7 cellular contexts compared by ENCODE assay signal in the genomic region with DNA sequence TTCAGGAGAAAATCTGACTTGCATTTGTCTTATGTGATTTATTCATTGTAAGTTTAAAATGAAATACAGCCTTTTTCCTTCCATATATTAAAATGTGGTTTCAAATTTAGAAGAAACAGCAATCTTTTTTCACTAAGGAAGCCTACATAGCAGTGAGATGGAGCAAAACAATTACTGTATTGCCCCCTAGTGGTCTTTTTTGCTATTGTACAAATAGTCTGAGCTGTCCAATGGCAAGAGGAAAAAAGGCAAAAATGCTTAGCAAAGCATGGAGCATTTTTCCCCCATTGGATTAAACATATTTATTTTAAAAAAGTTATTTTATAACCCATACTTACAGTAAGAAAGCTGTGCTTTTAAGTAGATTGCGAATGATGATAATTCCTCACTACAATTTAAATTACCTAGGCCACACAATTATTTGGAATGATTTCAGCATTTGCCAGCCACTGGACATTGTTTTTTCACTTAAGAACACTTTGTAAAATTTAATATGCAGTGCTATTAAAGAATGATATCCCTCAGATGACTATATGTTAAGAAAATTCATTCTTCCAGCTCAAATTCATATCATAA.
A peak's percentile ranks its signal among the peaks of the same experiment; 100 is the strongest.
DNase-seq lines count a peak whose midpoint lies in the region; ATAC-seq, FAIRE-seq and TF ChIP-seq lines count a peak whose summit lies in the region.

No MANE protein-coding gene starts in this region.

- no peaks in the 10 kb centered on the region for H3K4me1 Mint-ChIP-seq in MCF 10A (ENCODE audit: insufficient read depth, unreplicated experiment)

- peaks cover 38% of the 10 kb centered on the region for H3K27me3 Mint-ChIP-seq in MCF 10A (ENCODE audit: insufficient read depth, unreplicated experiment)

- FAIRE-seq in kidney (lab: Jason Lieb, UNC): peak; percentile 88

- no peaks in the 10 kb centered on the region for H3K9me3 Mint-ChIP-seq in MCF 10A (ENCODE audit: unreplicated experiment)

- BruUV-seq in MCF 10A (replicated peaks; lab: Mats Ljungman, UMichigan): no TSS peak

- POLR2A ChIA-PET in MCF 10A (lab: Yijun Ruan, JAX): interaction anchor here (0.9 kb wide), 1 partner anchor 119 kb away, joined by 3 read pairs; the partner anchor contains the start of gene CPED1

- no peak overlapping the region for H3K9ac ChIP-seq in kidney (ENCODE audit: low read length in 2 of 2)

- H3K27me3 ChIP-seq in tibial nerve: no peaks in the 10 kb centered on the region

- peak; percentile 97 for ATAC-seq in GM21367 (IDR thresholded peaks at IDR 0.05; ENCODE audit: unreplicated experiment)
- peak; percentile 94 for ATAC-seq in HG03520 (IDR thresholded peaks at IDR 0.05; ENCODE audit: unreplicated experiment)

- no peak overlapping the region for H3K4me3 ChIP-seq in kidney (ENCODE audit: low read length in 2 of 2)
- H3K4me3 ChIP-seq in tibial nerve: no peak overlapping the region

- no peak overlapping the region for H3K27ac Mint-ChIP-seq in MCF 10A (ENCODE audit: low read depth, unreplicated experiment)

- CTCF ChIA-PET in MCF 10A (lab: Yijun Ruan, JAX): interaction anchor here (0.5 to 4.4 kb wide), 21 partner anchors 9 to 912 kb away, joined by 3 to 40 read pairs (median 4); partner anchors contain the start of gene CPED1

- DNase-seq in GM03348 (ENCODE audit: low spot score) (peak; percentile 47), NCI-H748 (lab: John Stamatoyannopoulos, UW; ENCODE audit: unreplicated experiment) (peak; percentile 61), MCF 10A (ENCODE audit: unreplicated experiment) (peak; percentile 70), kidney (no peak), tibial nerve (ENCODE audit: low spot score in 2 of 2) (no peak)

- no peak for TF ChIP-seq EP300 in tibial nerve (IDR thresholded peaks at IDR 0.05)

- peak; percentile 57 for TF ChIP-seq CTCF in MCF 10A (IDR thresholded peaks at IDR 0.05; ENCODE audit: unreplicated experiment)
- TF ChIP-seq CTCF in kidney (IDR thresholded peaks at IDR 0.05; ENCODE audit: borderline replicate concordance, extremely low read depth, insufficient read depth): peak; percentile 73
- peak; percentile 62 to 80 (median 73) for TF ChIP-seq CTCF in tibial nerve (IDR thresholded peaks at IDR 0.05)

- TF ChIP-seq POLR2A in tibial nerve (IDR thresholded peaks at IDR 0.05): no peak

- H3K27ac ChIP-seq in kidney (ENCODE audit: low read depth in 2 of 2, low read length in 2 of 2): no peak overlapping the region
- H3K27ac ChIP-seq in tibial nerve: no peak overlapping the region

- WGBS in tibial nerve, 2 donors: 21 to 29% methylated on average over 1 of the region's 1 CpG

- H3K36me3 ChIP-seq in kidney (ENCODE audit: control insufficient read depth in 1 of 2, insufficient read depth in 2 of 2, low read length in 2 of 2): no peaks in the 10 kb centered on the region
- no peaks in the 10 kb centered on the region for H3K36me3 ChIP-seq in tibial nerve

- no peak overlapping the region for H3K4me3 Mint-ChIP-seq in MCF 10A (ENCODE audit: unreplicated experiment)

- H3K4me1 ChIP-seq in kidney (ENCODE audit: control insufficient read depth in 1 of 2, insufficient read depth in 1 of 2, low read depth in 1 of 2, low read length in 2 of 2) (no peaks in the 10 kb centered on the region), tibial nerve (peaks cover 0 to 3% (median 0%) of the 10 kb centered on the region in 4 donors)

- no peaks in the 10 kb centered on the region for H3K36me3 Mint-ChIP-seq in MCF 10A (ENCODE audit: insufficient read depth, unreplicated experiment)

- H3K9me3 ChIP-seq in kidney (ENCODE audit: control insufficient read depth in 1 of 2, low read length in 2 of 2): no peaks in the 10 kb centered on the region
- H3K9me3 ChIP-seq in tibial nerve: no peaks in the 10 kb centered on the region

- intact Hi-C loops in MCF 10A (cut with micrococcal nuclease) (loop anchor here (1.0 to 2.0 kb wide), 3 partner anchors 121 to 315 kb away; no protein-coding TSS in a partner anchor), kidney (cut with DNase I) (loop anchor here (10.0 kb wide), 1 partner anchor 123 kb away; the partner anchor contains the start of gene CPED1)

Comparison
In these comparisons a context has a peak if more than half of its experiments do, and no peak if none do; other contexts are left out.
1. DNase-seq: peak in GM03348 (single experiment), NCI-H748 (single experiment) and MCF 10A (single experiment); none in kidney (single experiment) and tibial nerve (0 of 2).
2. Peak in every context shown above with its lines, with median percentiles within 50 percentile points of each other: CTCF ChIP-seq.